In the genomic region with DNA sequence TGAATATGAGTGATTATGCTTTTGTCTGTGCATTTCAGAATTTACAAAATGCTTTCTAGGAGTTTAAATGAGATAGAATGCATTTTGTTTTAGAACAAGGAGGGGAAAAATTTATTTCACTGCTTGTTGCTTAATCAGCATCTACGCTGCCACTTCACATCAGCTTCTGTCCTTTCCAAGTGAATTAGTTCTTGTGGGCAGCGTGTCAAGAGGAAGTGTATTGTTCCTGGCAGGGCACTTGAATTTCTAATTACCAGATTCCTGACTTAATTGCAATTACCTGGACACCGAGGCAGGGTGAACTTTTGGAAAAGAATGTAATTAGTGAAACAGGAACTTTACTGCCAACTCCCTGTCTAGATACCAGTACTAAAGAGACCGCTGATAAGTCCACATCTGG, we compare ENCODE assay signal across 18 cellular contexts.
DNase-seq lines count a peak whose midpoint lies in the region; ATAC-seq and TF ChIP-seq lines count a peak whose summit lies in the region.
"Had no signal": no experiment of that assay in that cellular context is flagged by ENCODE, and none has a peak within 500 bp of the region (broad histone marks: within the 10 kb centered on the region; RNA-seq: fewer than 3 reads in every experiment).

No MANE protein-coding gene starts in this region.

- no peak for DNase-seq in SK-N-SH
- peak; percentile 37 for DNase-seq in NCI-H748 treated with DMSO at 0.1 percent for 48 hours (lab: John Stamatoyannopoulos, UW)
- no peak for DNase-seq in endothelial cell (ENCODE audit: low spot score)
- DNase-seq in renal cortical epithelial cell (ENCODE audit: low read depth): peak; percentile 75
- DNase-seq in left colon: no peak
- DNase-seq in NCI-H1694 (lab: John Stamatoyannopoulos, UW): no peak
- no peak for DNase-seq in NCI-H1436 treated with DMSO at 0.1 percent for 48 hours (lab: John Stamatoyannopoulos, UW)
- DNase-seq: ACHN; Caco-2; cortex of kidney; GOT3; NCI-H1930; stimulated activated CD4-positive, alpha-beta T cell treated with anti-CD3 and anti-CD28 coated beads, Interleukin-15, amount 100 ng/mL, for 24 hours; SW 1271; testis had no signal

- peak overlapping the region in 1 of 2 experiments; percentile 53; a peak in 2 of 4 replicates for H3K27ac ChIP-seq in SK-N-SH (ENCODE audit: low read depth in 2 of 2, low read length in 1 of 2)
- H3K27ac ChIP-seq: parathyroid adenoma, testis had no signal

- TF ChIP-seq CTCF in SK-N-SH (IDR thresholded peaks at IDR 0.05): no peak
- TF ChIP-seq CTCF in endothelial cell (IDR thresholded peaks at IDR 0.05; ENCODE audit: unreplicated experiment): no peak

- H3K79me2 ChIP-seq in SK-N-SH (ENCODE audit: insufficient read depth): peaks cover 40% of the 10 kb centered on the region

- H3K27ac Mint-ChIP-seq in endothelial cell (ENCODE audit: unreplicated experiment): peak overlapping the region; percentile 76

- intact Hi-C loops in left colon (cut with DNase I, micrococcal nuclease): no loop called here

- H3K27me3 ChIP-seq in SK-N-SH (ENCODE audit: insufficient read depth): no peaks in the 10 kb centered on the region
- H3K27me3 ChIP-seq: testis had no signal

- H3K9me3 Mint-ChIP-seq in endothelial cell (ENCODE audit: unreplicated experiment): no peaks in the 10 kb centered on the region

- H3K9me2 ChIP-seq in SK-N-SH: no peaks in the 10 kb centered on the region

- no peaks in the 10 kb centered on the region for H3K9me3 ChIP-seq in SK-N-SH
- H3K9me3 ChIP-seq: Caco-2, testis had no signal

- no peak overlapping the region for H3K4me3 Mint-ChIP-seq in endothelial cell (ENCODE audit: unreplicated experiment)

- peaks cover 15% of the 10 kb centered on the region; the same call in 1 of the 2 replicates for H4K20me1 ChIP-seq in SK-N-SH (ENCODE audit: insufficient read depth)

- no peak for TF ChIP-seq EP300 in SK-N-SH (IDR thresholded peaks at IDR 0.05; ENCODE audit: borderline replicate concordance in 1 of 2, low read depth in 1 of 2, low read length in 1 of 2)

- WGBS in SK-N-SH (ENCODE audit: low lambda C conversion rate): 67% methylated on average over 4 of the region's 4 CpGs

- H3F3A ChIP-seq in SK-N-SH (replicated peaks; ENCODE audit: insufficient read depth): peaks cover 11% of the 10 kb centered on the region

- peaks cover 12 to 18% of the 10 kb centered on the region in 2 experiments; a peak in 3 of 4 replicates for H3K4me1 ChIP-seq in SK-N-SH (ENCODE audit: control insufficient read depth in 1 of 2, insufficient read depth in 2 of 2, low read depth in 1 of 2, low read length in 1 of 2)
- H3K4me1 ChIP-seq: parathyroid adenoma, testis had no signal

- CTCF ChIA-PET in SK-N-SH (lab: Yijun Ruan, JAX): interaction anchor here (1.2 to 3.5 kb wide), 4 partner anchors 10 to 26 kb away, joined by 4 to 16 read pairs (median 7); no protein-coding TSS in a partner anchor

- H3K36me3 ChIP-seq in SK-N-SH (replicated peaks in 1 of 2; ENCODE audit: control insufficient read depth in 1 of 2, insufficient read depth in 2 of 2, low read length in 1 of 2): no peaks in the 10 kb centered on the region

- POLR2A ChIA-PET in SK-N-SH (lab: Yijun Ruan, JAX): no interaction called here

- peaks cover 4% of the 10 kb centered on the region for H3K27me3 Mint-ChIP-seq in endothelial cell (ENCODE audit: unreplicated experiment)

- peaks cover 25% of the 10 kb centered on the region for H3K4me1 Mint-ChIP-seq in endothelial cell (ENCODE audit: unreplicated experiment)

- no peak overlapping the region for H3K4me2 ChIP-seq in SK-N-SH

- no peak overlapping the region for H2AFZ ChIP-seq in SK-N-SH (ENCODE audit: low read depth)
- H2AFZ ChIP-seq: parathyroid adenoma had no signal

- no peak overlapping the region for H3K4me3 ChIP-seq in SK-N-SH (ENCODE audit: low read depth in 2 of 2, low read length in 1 of 2)
- H3K4me3 ChIP-seq: testis had no signal

- ATAC-seq in SK-N-SH treated with all-trans-retinoic acid at 6 μM for 48 hours: no peak
- ATAC-seq in left colon: no peak
- ATAC-seq: activated CD4-positive, CD25-positive, alpha-beta regulatory T cell treated with anti-CD3 and anti-CD28 coated beads, Interleukin-2, amount 50 U/mL, for 24 hours had no signal

- no peak for TF ChIP-seq RAD21 in SK-N-SH (IDR thresholded peaks at IDR 0.05; ENCODE audit: low read length)

- no peak overlapping the region for H3K9ac ChIP-seq in SK-N-SH
- H3K9ac ChIP-seq: parathyroid adenoma had no signal

- no peaks in the 10 kb centered on the region for H3K36me3 Mint-ChIP-seq in endothelial cell (ENCODE audit: low read depth, unreplicated experiment)

TF ChIP-seq in SK-N-SH treated with all-trans-retinoic acid at 6 μM for 48 hours, 23 proteins besides CTCF, POLR2A, EP300 and RAD21:
- TF ChIP-seq OSR1 (CRISPR knock-in tag; IDR thresholded peaks at IDR 0.05) (no peak), ISL1 (CRISPR knock-in tag; IDR thresholded peaks at IDR 0.05) (peak; percentile 38)
TF ChIP-seq in SK-N-SH treated with all-trans-retinoic acid at 6 μM for 48 hours: peak in this region for 1.

TF ChIP-seq in SK-N-SH, 30 proteins besides CTCF, POLR2A, EP300 and RAD21:
- TF ChIP-seq TAF1 (IDR thresholded peaks at IDR 0.05; ENCODE audit: borderline replicate concordance, low read depth, low read length) (no peak), EZH2phosphoT487 (IDR thresholded peaks at IDR 0.05; ENCODE audit: borderline replicate concordance, low read depth) (no peak), POLR2AphosphoS5 (IDR thresholded peaks at IDR 0.05; ENCODE audit: low read depth, low read length) (no peak), GABPA (IDR thresholded peaks at IDR 0.05; ENCODE audit: low read depth) (no peak), YY1 (IDR thresholded peaks at IDR 0.05; ENCODE audit: low read depth) (no peak), MEF2A (IDR thresholded peaks at IDR 0.05; ENCODE audit: borderline replicate concordance, low read depth) (no peak), RXRA (IDR thresholded peaks at IDR 0.05; ENCODE audit: borderline replicate concordance, low read depth) (no peak), NFIC (IDR thresholded peaks at IDR 0.05; ENCODE audit: borderline replicate concordance) (no peak), GATA2 (CRISPR knock-in tag; IDR thresholded peaks at IDR 0.05) (no peak), SIN3A (IDR thresholded peaks at IDR 0.05; ENCODE audit: borderline replicate concordance, low read depth, low read length) (no peak), RFX5 (IDR thresholded peaks at IDR 0.05; ENCODE audit: low read length) (no peak), FOXJ3 (CRISPR knock-in tag; IDR thresholded peaks at IDR 0.05) (no peak), TCF12 (IDR thresholded peaks at IDR 0.05) (no peak)
- TF ChIP-seq, protein P1, sequence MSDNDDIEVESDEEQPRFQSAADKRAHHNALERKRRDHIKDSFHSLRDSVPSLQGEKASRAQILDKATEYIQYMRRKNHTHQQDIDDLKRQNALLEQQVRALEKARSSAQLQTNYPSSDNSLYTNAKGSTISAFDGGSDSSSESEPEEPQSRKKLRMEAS (IDR thresholded peaks at IDR 0.05; ENCODE audit: low read depth): no peak
- TF ChIP-seq, protein P2, sequence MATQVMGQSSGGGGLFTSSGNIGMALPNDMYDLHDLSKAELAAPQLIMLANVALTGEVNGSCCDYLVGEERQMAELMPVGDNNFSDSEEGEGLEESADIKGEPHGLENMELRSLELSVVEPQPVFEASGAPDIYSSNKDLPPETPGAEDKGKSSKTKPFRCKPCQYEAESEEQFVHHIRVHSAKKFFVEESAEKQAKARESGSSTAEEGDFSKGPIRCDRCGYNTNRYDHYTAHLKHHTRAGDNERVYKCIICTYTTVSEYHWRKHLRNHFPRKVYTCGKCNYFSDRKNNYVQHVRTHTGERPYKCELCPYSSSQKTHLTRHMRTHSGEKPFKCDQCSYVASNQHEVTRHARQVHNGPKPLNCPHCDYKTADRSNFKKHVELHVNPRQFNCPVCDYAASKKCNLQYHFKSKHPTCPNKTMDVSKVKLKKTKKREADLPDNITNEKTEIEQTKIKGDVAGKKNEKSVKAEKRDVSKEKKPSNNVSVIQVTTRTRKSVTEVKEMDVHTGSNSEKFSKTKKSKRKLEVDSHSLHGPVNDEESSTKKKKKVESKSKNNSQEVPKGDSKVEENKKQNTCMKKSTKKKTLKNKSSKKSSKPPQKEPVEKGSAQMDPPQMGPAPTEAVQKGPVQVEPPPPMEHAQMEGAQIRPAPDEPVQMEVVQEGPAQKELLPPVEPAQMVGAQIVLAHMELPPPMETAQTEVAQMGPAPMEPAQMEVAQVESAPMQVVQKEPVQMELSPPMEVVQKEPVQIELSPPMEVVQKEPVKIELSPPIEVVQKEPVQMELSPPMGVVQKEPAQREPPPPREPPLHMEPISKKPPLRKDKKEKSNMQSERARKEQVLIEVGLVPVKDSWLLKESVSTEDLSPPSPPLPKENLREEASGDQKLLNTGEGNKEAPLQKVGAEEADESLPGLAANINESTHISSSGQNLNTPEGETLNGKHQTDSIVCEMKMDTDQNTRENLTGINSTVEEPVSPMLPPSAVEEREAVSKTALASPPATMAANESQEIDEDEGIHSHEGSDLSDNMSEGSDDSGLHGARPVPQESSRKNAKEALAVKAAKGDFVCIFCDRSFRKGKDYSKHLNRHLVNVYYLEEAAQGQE (IDR thresholded peaks at IDR 0.05; ENCODE audit: low read depth, low read length): no peak
- TF ChIP-seq, protein P3, sequence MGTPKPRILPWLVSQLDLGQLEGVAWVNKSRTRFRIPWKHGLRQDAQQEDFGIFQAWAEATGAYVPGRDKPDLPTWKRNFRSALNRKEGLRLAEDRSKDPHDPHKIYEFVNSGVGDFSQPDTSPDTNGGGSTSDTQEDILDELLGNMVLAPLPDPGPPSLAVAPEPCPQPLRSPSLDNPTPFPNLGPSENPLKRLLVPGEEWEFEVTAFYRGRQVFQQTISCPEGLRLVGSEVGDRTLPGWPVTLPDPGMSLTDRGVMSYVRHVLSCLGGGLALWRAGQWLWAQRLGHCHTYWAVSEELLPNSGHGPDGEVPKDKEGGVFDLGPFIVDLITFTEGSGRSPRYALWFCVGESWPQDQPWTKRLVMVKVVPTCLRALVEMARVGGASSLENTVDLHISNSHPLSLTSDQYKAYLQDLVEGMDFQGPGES (IDR thresholded peaks at IDR 0.05; ENCODE audit: low read depth, low read length): no peak
- TF ChIP-seq, protein P4, sequence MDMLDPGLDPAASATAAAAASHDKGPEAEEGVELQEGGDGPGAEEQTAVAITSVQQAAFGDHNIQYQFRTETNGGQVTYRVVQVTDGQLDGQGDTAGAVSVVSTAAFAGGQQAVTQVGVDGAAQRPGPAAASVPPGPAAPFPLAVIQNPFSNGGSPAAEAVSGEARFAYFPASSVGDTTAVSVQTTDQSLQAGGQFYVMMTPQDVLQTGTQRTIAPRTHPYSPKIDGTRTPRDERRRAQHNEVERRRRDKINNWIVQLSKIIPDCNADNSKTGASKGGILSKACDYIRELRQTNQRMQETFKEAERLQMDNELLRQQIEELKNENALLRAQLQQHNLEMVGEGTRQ (IDR thresholded peaks at IDR 0.05; ENCODE audit: borderline replicate concordance, low read depth, low read length): no peak

Comparison
In these comparisons a context has a peak if more than half of its experiments do, and no peak if none do; other contexts are left out.
1. DNase-seq: peak in NCI-H748 treated with DMSO at 0.1 percent for 48 hours (single experiment) and renal cortical epithelial cell (single experiment); none in SK-N-SH (single experiment), endothelial cell (single experiment), left colon (0 of 2), NCI-H1694 (single experiment) and NCI-H1436 treated with DMSO at 0.1 percent for 48 hours (single experiment).